8 cellular contexts compared by ENCODE assay signal in genomic region chr22:50308597-50308935, GRCh38. TPM values are rescaled to one million over a fixed set of nuclear protein-coding genes. Genes with fewer than 3 reads are reported as not detected.
DNase-seq lines count a peak whose midpoint lies in the region; ATAC-seq lines count a peak whose summit lies in the region.

No MANE protein-coding gene starts in this region.

- CTCF ChIA-PET in CD8-positive, alpha-beta memory T cell (lab: Charles Lee): interaction anchor here (0.9 kb wide), 1 partner anchor 34 kb away, joined by 3 read pairs; no protein-coding TSS in a partner anchor

- peaks cover 0 to 10% (median 2%) of the 10 kb centered on the region in 3 donors for H3K4me1 Mint-ChIP-seq in CD8-positive, alpha-beta memory T cell
- peaks cover 31 to 39% (median 33%) of the 10 kb centered on the region in 3 donors for H3K4me1 Mint-ChIP-seq in naive B cell

- no peaks in the 10 kb centered on the region for H3K36me3 ChIP-seq in CD8-positive, alpha-beta memory T cell (ENCODE audit: insufficient read depth, low read length)
- H3K36me3 ChIP-seq in ectodermal cell (ENCODE audit: control insufficient read depth, insufficient read depth, low read length): no peaks in the 10 kb centered on the region

- no peaks in the 10 kb centered on the region for H3K9me3 ChIP-seq in CD8-positive, alpha-beta memory T cell (ENCODE audit: low read length)
- H3K9me3 ChIP-seq in ectodermal cell (ENCODE audit: control insufficient read depth, low read length): no peaks in the 10 kb centered on the region

- peaks cover under 1% of the 10 kb centered on the region for H3K4me1 ChIP-seq in CD8-positive, alpha-beta memory T cell (ENCODE audit: insufficient read depth, low read length)
- peaks cover 38% of the 10 kb centered on the region for H3K4me1 ChIP-seq in ectodermal cell (ENCODE audit: control insufficient read depth, insufficient read depth, low read length)

- H3K36me3 Mint-ChIP-seq in CD8-positive, alpha-beta memory T cell: no peaks in the 10 kb centered on the region
- no peaks in the 10 kb centered on the region for H3K36me3 Mint-ChIP-seq in naive B cell

- no peak for ATAC-seq in naive B cell (ENCODE audit: low read depth in 2 of 2)
- no peak for ATAC-seq in GM19463 (IDR thresholded peaks at IDR 0.05; ENCODE audit: unreplicated experiment)

- peak overlapping the region in 4 of 7 donors; percentile 59 to 73 (median 64) for H3K4me3 Mint-ChIP-seq in CD8-positive, alpha-beta memory T cell
- H3K4me3 Mint-ChIP-seq in naive B cell: peak overlapping the region; percentile 59 to 80 (median 74)

- POLR2A ChIA-PET in CD8-positive, alpha-beta memory T cell (lab: Charles Lee): no interaction called here

- no peak overlapping the region for H3K4me3 ChIP-seq in CD8-positive, alpha-beta memory T cell (ENCODE audit: low read length)
- no peak overlapping the region for H3K4me3 ChIP-seq in ectodermal cell (ENCODE audit: insufficient read depth, low read depth, low read length)

- H3K9me3 Mint-ChIP-seq in CD8-positive, alpha-beta memory T cell: no peaks in the 10 kb centered on the region
- no peaks in the 10 kb centered on the region for H3K9me3 Mint-ChIP-seq in naive B cell

- H3K27ac Mint-ChIP-seq in CD8-positive, alpha-beta memory T cell: no peak overlapping the region
- H3K27ac Mint-ChIP-seq in naive B cell: peak overlapping the region in 2 of 6 donors; percentile 12 to 56

- no peak for DNase-seq in CD8-positive, alpha-beta memory T cell
- DNase-seq in NOMO-1 (lab: John Stamatoyannopoulos, UW; ENCODE audit: unreplicated experiment in 2 of 2) (peak; percentile 35 to 67), naive B cell (no peak), 8988T (no peak), foreskin melanocyte (no peak), NCI-H1092 treated with DMSO at 0.1 percent for 48 hours (lab: John Stamatoyannopoulos, UW) (no peak)

- peaks cover 6% of the 10 kb centered on the region for H3K27me3 ChIP-seq in CD8-positive, alpha-beta memory T cell (ENCODE audit: insufficient read depth, low read length, poor library complexity, severe bottlenecking)
- H3K27me3 ChIP-seq in ectodermal cell (ENCODE audit: control insufficient read depth, insufficient read depth, low read length, poor library complexity, severe bottlenecking): no peaks in the 10 kb centered on the region

- H3K27me3 Mint-ChIP-seq in CD8-positive, alpha-beta memory T cell: peaks cover 11 to 12% of the 10 kb centered on the region in 2 donors
- H3K27me3 Mint-ChIP-seq in naive B cell: peaks cover 6 to 28% (median 14%) of the 10 kb centered on the region in 3 donors

- 56 to 61% methylated on average over 7 of the region's 7 CpGs for WGBS in ectodermal cell, 2 experiments

- H3K27ac ChIP-seq in CD8-positive, alpha-beta memory T cell (ENCODE audit: low read depth, low read length): no peak overlapping the region
- peak overlapping the region; percentile 77 for H3K27ac ChIP-seq in ectodermal cell (ENCODE audit: insufficient read depth, low read depth, low read length, poor library complexity, severe bottlenecking)

RNA-seq across cellular contexts. Expression of gene PLXNB2, which starts 1.1 kb away (rescaled TPM):
- 10 to 100 TPM; 13.4 to 14.4 TPM for total RNA-seq in CD8-positive, alpha-beta memory T cell
- polyA plus RNA-seq in CD8-positive, alpha-beta memory T cell: 0.17 TPM
- 127 TPM for polyA plus RNA-seq in ectodermal cell (2013, experiment 1 of 4)
- 139 TPM for polyA plus RNA-seq in ectodermal cell (2013, experiment 2 of 4)
- polyA plus RNA-seq in ectodermal cell (2013, experiment 3 of 4): 102 TPM
- polyA plus RNA-seq in ectodermal cell (2013, experiment 4 of 4): 101 TPM
- polyA plus RNA-seq in naive B cell (ENCODE audit: low read depth in 6 of 6): 1 to 10 TPM in 2 of 6 donors, under 1 TPM in 3, not detected in 1; 0.46 to 1.1 (median 0.66) TPM

RNA-seq across cellular contexts. Expression of gene DENND6B, which starts 18.2 kb away (rescaled TPM):
- 1 to 10 TPM; 3.9 to 4.3 TPM for total RNA-seq in CD8-positive, alpha-beta memory T cell
- 0.67 TPM for polyA plus RNA-seq in CD8-positive, alpha-beta memory T cell
- 15.7 TPM for polyA plus RNA-seq in ectodermal cell (2013, experiment 1 of 4)
- 16.1 TPM for polyA plus RNA-seq in ectodermal cell (2013, experiment 2 of 4)
- polyA plus RNA-seq in ectodermal cell (2013, experiment 3 of 4): 13.9 TPM
- 14.5 TPM for polyA plus RNA-seq in ectodermal cell (2013, experiment 4 of 4)
- under 1 TPM in 5 of 6 donors, not detected in 1; 0.05 to 0.43 (median 0.28) TPM for polyA plus RNA-seq in naive B cell (ENCODE audit: low read depth in 6 of 6)

RNA-seq across cellular contexts. Expression of gene PPP6R2, which starts 34.6 kb away (rescaled TPM):
- total RNA-seq in CD8-positive, alpha-beta memory T cell: 10 to 100 TPM; 49.7 to 55.9 TPM
- polyA plus RNA-seq in CD8-positive, alpha-beta memory T cell: 34.2 TPM
- 53.1 TPM for polyA plus RNA-seq in ectodermal cell (2013, experiment 1 of 4)
- polyA plus RNA-seq in ectodermal cell (2013, experiment 2 of 4): 55.9 TPM
- 44.8 TPM for polyA plus RNA-seq in ectodermal cell (2013, experiment 3 of 4)
- 48.2 TPM for polyA plus RNA-seq in ectodermal cell (2013, experiment 4 of 4)
- polyA plus RNA-seq in naive B cell (ENCODE audit: low read depth in 6 of 6): 10 to 100 TPM; 11.9 to 28.1 (median 16.2) TPM

RNA-seq across cellular contexts. Expression of gene MAPK11, which starts 38.4 kb away (rescaled TPM):
- 10 to 100 TPM; 12.8 to 13.2 TPM for total RNA-seq in CD8-positive, alpha-beta memory T cell
- 0.28 TPM for polyA plus RNA-seq in CD8-positive, alpha-beta memory T cell
- polyA plus RNA-seq in ectodermal cell (2013, experiment 1 of 4): 2.2 TPM
- 2.1 TPM for polyA plus RNA-seq in ectodermal cell (2013, experiment 2 of 4)
- polyA plus RNA-seq in ectodermal cell (2013, experiment 3 of 4): 2.6 TPM
- polyA plus RNA-seq in ectodermal cell (2013, experiment 4 of 4): 3.1 TPM
- polyA plus RNA-seq in naive B cell (ENCODE audit: low read depth in 6 of 6): under 1 TPM in 3 of 6 donors, not detected in 3; 0.17 to 0.21 (median 0.19) TPM

RNA-seq across cellular contexts. Expression of gene MAPK12, which starts 47.1 kb away (rescaled TPM):
- total RNA-seq in CD8-positive, alpha-beta memory T cell: 1 to 10 TPM; 9.3 to 9.7 TPM
- polyA plus RNA-seq in CD8-positive, alpha-beta memory T cell: 0.03 TPM
- 27.0 TPM for polyA plus RNA-seq in ectodermal cell (2013, experiment 1 of 4)
- 28.0 TPM for polyA plus RNA-seq in ectodermal cell (2013, experiment 2 of 4)
- 22.2 TPM for polyA plus RNA-seq in ectodermal cell (2013, experiment 3 of 4)
- polyA plus RNA-seq in ectodermal cell (2013, experiment 4 of 4): 21.6 TPM
- polyA plus RNA-seq in naive B cell (ENCODE audit: low read depth in 6 of 6): under 1 TPM in 5 of 6 donors, not detected in 1; 0.04 to 0.19 (median 0.09) TPM

Comparison
In these comparisons a context has a peak if more than half of its experiments do, and no peak if none do; other contexts are left out.
1. DNase-seq: peak in NOMO-1 (2 of 2); none in CD8-positive, alpha-beta memory T cell (0 of 5), naive B cell (single experiment), 8988T (single experiment), foreskin melanocyte (single experiment) and NCI-H1092 treated with DMSO at 0.1 percent for 48 hours (single experiment).